17 cellular contexts compared by ENCODE assay signal in genomic region chr17:14875557-14876412, GRCh38.
DNase-seq lines count a peak whose midpoint lies in the region; ATAC-seq and FAIRE-seq lines count a peak whose summit lies in the region.
"Had no signal": no experiment of that assay in that cellular context is flagged by ENCODE, and none has a peak within 500 bp of the region (broad histone marks: within the 10 kb centered on the region; RNA-seq: fewer than 3 reads in every experiment).

No MANE protein-coding gene starts in this region.

- H3K27me3 ChIP-seq in esophagus (ENCODE audit: control insufficient read depth in 1 of 2, insufficient read depth in 2 of 2, low read length in 2 of 2) (no peaks in the 10 kb centered on the region), neuronal stem cell (ENCODE audit: control insufficient read depth in 3 of 3, insufficient read depth in 3 of 3, low read depth in 1 of 3, low read length in 3 of 3) (peaks cover 0 to 2% (median 0%) of the 10 kb centered on the region in 3 experiments)
- H3K27me3 ChIP-seq: BLaER1 treated with 17β-estradiol and CSF1 and Interleukin-3, amounts not matched to agents 10 nM and 100 nM had no signal

- H3K9ac ChIP-seq in neuronal stem cell (ENCODE audit: low read depth, low read length, poor library complexity): no peak overlapping the region
- H3K9ac ChIP-seq: BLaER1 treated with 17β-estradiol and CSF1 and Interleukin-3, amounts not matched to agents 10 nM and 100 nM; GM23248 had no signal

- H3K9me3 ChIP-seq in esophagus (ENCODE audit: control insufficient read depth in 2 of 2, insufficient read depth in 1 of 2, low read depth in 1 of 2, low read length in 1 of 2): no peaks in the 10 kb centered on the region
- H3K9me3 ChIP-seq in neuronal stem cell (replicated peaks in 1 of 2; ENCODE audit: control insufficient read depth in 2 of 2, insufficient read depth in 1 of 2, low read depth in 1 of 2, low read length in 2 of 2): peaks cover 0 to 14% of the 10 kb centered on the region in 2 donors
- H3K9me3 ChIP-seq: BLaER1 treated with 17β-estradiol and CSF1 and Interleukin-3, amounts not matched to agents 10 nM and 100 nM had no signal

- H2AFZ ChIP-seq in neuronal stem cell (ENCODE audit: low read length): no peak overlapping the region
- H2AFZ ChIP-seq: GM23248 had no signal

- ATAC-seq in left lobe of liver: peak; percentile 68
- ATAC-seq in stimulated activated memory B cell treated with anti-CD40 and anti-IgM and Interleukin-4, amounts not matched to agents 10 μg/mL and 1 μg/mL and 100 μg/mL, for 72 hours: no peak
- ATAC-seq: GM12878 had no signal

- peak; percentile 9 for FAIRE-seq in HTR-8/SVneo (lab: Jason Lieb, UNC)
- FAIRE-seq: GM12878, GM18507 had no signal

- no peak overlapping the region for H4K8ac ChIP-seq in neuronal stem cell (ENCODE audit: low read depth, low read length)

- no peaks in the 10 kb centered on the region for H3K36me3 Mint-ChIP-seq in stimulated activated memory B cell treated with anti-CD40 and anti-IgM and Interleukin-4, amounts not matched to agents 10 μg/mL and 1 μg/mL and 100 μg/mL, for 72 hours
- H3K36me3 Mint-ChIP-seq: CD4-positive, CD25-positive, alpha-beta regulatory T cell had no signal

- no peaks in the 10 kb centered on the region for H3K9me3 Mint-ChIP-seq in stimulated activated memory B cell treated with anti-CD40 and anti-IgM and Interleukin-4, amounts not matched to agents 10 μg/mL and 1 μg/mL and 100 μg/mL, for 72 hours
- H3K9me3 Mint-ChIP-seq: H9 had no signal

- H3K4ac ChIP-seq in neuronal stem cell (ENCODE audit: low read length): no peak overlapping the region

- H3K27ac ChIP-seq in esophagus (ENCODE audit: low read depth in 2 of 2, low read length in 1 of 2): peak overlapping the region; percentile 4 to 68
- no peak overlapping the region for H3K27ac ChIP-seq in neuronal stem cell (replicated peaks; ENCODE audit: low read length)
- H3K27ac ChIP-seq: BLaER1 treated with 17β-estradiol and CSF1 and Interleukin-3, amounts not matched to agents 10 nM and 100 nM; GM23248 had no signal

- H3K4me3 Mint-ChIP-seq in stimulated activated memory B cell treated with anti-CD40 and anti-IgM and Interleukin-4, amounts not matched to agents 10 μg/mL and 1 μg/mL and 100 μg/mL, for 72 hours: no peak overlapping the region
- H3K4me3 Mint-ChIP-seq: CD4-positive, CD25-positive, alpha-beta regulatory T cell; H9 had no signal

- H3K18ac ChIP-seq in neuronal stem cell (ENCODE audit: low read length): peak overlapping the region; percentile 38

- no peak overlapping the region for H3K14ac ChIP-seq in neuronal stem cell (ENCODE audit: low read length)

- DNase-seq in HTR-8/SVneo (ENCODE audit: insufficient read length, low spot score) (no peak), left lobe of liver (ENCODE audit: low spot score) (no peak), neuronal stem cell (ENCODE audit: low spot score) (no peak), HUDEP-2 (lab: John Stamatoyannopoulos, UW; ENCODE audit: unreplicated experiment in 76 of 76) (no peak), NCI-H2107 (lab: John Stamatoyannopoulos, UW) (no peak), SHP77 treated with DMSO at 0.1 percent for 48 hours (lab: John Stamatoyannopoulos, UW) (no peak)
- DNase-seq: ACHN; CD4-positive, CD25-positive, alpha-beta regulatory T cell; DMS 273 treated with DMSO at 0.1 percent for 48 hours; DMS79; GM23248; H9 had no signal

- H3K4me1 ChIP-seq in esophagus (ENCODE audit: control insufficient read depth in 2 of 2, insufficient read depth in 2 of 2, low read length in 1 of 2) (no peaks in the 10 kb centered on the region), neuronal stem cell (ENCODE audit: control insufficient read depth in 2 of 2, insufficient read depth in 1 of 2, low read depth in 1 of 2, low read length in 2 of 2) (no peaks in the 10 kb centered on the region)

- no peak overlapping the region for H3K4me2 ChIP-seq in neuronal stem cell (ENCODE audit: insufficient read depth, low read length, poor library complexity, severe bottlenecking)
- H3K4me2 ChIP-seq: BLaER1 treated with 17β-estradiol and CSF1 and Interleukin-3, amounts not matched to agents 10 nM and 100 nM had no signal

- H2BK5ac ChIP-seq in neuronal stem cell (ENCODE audit: low read length): no peak overlapping the region

- WGBS in esophagus, 2 donors: 64 to 67% methylated on average over 5 of the region's 5 CpGs
- no CpG with 5 or more reads among the region's 5 CpGs for WGBS in neuronal stem cell (ENCODE audit: extremely low coverage in 2 of 2, insufficient read length in 2 of 2, insufficient replicate concordance in 1 of 2), 2 donors

- no peak overlapping the region for H2BK120ac ChIP-seq in neuronal stem cell (ENCODE audit: low read depth, low read length)

- H2BK15ac ChIP-seq in neuronal stem cell (ENCODE audit: low read length): no peak overlapping the region

- no peaks in the 10 kb centered on the region for H3K79me1 ChIP-seq in neuronal stem cell (ENCODE audit: low read depth, low read length)

- H3K27me3 Mint-ChIP-seq in stimulated activated memory B cell treated with anti-CD40 and anti-IgM and Interleukin-4, amounts not matched to agents 10 μg/mL and 1 μg/mL and 100 μg/mL, for 72 hours: no peaks in the 10 kb centered on the region

- no peak overlapping the region for H4K91ac ChIP-seq in neuronal stem cell (ENCODE audit: low read depth, low read length, poor library complexity)

- no peak overlapping the region for H2AK5ac ChIP-seq in neuronal stem cell (ENCODE audit: low read depth, low read length)

- H2BK12ac ChIP-seq in neuronal stem cell (ENCODE audit: low read length): no peak overlapping the region

- H3K27ac Mint-ChIP-seq in stimulated activated memory B cell treated with anti-CD40 and anti-IgM and Interleukin-4, amounts not matched to agents 10 μg/mL and 1 μg/mL and 100 μg/mL, for 72 hours: no peak overlapping the region
- H3K27ac Mint-ChIP-seq: CD4-positive, CD25-positive, alpha-beta regulatory T cell; H9 had no signal

- H3K4me3 ChIP-seq in esophagus (ENCODE audit: low read depth in 1 of 2, low read length in 2 of 2) (no peak overlapping the region), neuronal stem cell (ENCODE audit: low read length in 2 of 2) (no peak overlapping the region)
- H3K4me3 ChIP-seq: BLaER1 treated with 17β-estradiol and CSF1 and Interleukin-3, amounts not matched to agents 10 nM and 100 nM; GM12878; GM23248 had no signal

- no peak overlapping the region for H3K23ac ChIP-seq in neuronal stem cell (ENCODE audit: low read depth, low read length, poor library complexity)

- no peaks in the 10 kb centered on the region for H3K4me1 Mint-ChIP-seq in stimulated activated memory B cell treated with anti-CD40 and anti-IgM and Interleukin-4, amounts not matched to agents 10 μg/mL and 1 μg/mL and 100 μg/mL, for 72 hours
- H3K4me1 Mint-ChIP-seq: CD4-positive, CD25-positive, alpha-beta regulatory T cell; H9 had no signal

- H3K36me3 ChIP-seq in esophagus (ENCODE audit: control insufficient read depth in 2 of 2, insufficient read depth in 2 of 2, low read length in 1 of 2) (no peaks in the 10 kb centered on the region), neuronal stem cell (replicated peaks in 1 of 2; ENCODE audit: control insufficient read depth in 2 of 2, insufficient read depth in 2 of 2, low read length in 2 of 2) (no peaks in the 10 kb centered on the region)
- H3K36me3 ChIP-seq: BLaER1 treated with 17β-estradiol and CSF1 and Interleukin-3, amounts not matched to agents 10 nM and 100 nM had no signal
